ENCODE assay signal across 10 cellular contexts in genomic region chr3:167750273-167750971, GRCh38. TPM values are rescaled to one million over a fixed set of nuclear protein-coding genes. Genes with fewer than 3 reads are reported as not detected.
DNase-seq lines count a peak whose midpoint lies in the region; ATAC-seq, FAIRE-seq and TF ChIP-seq lines count a peak whose summit lies in the region.
"Had no signal": no experiment of that assay in that cellular context is flagged by ENCODE, and none has a peak within 500 bp of the region (broad histone marks: within the 10 kb centered on the region; RNA-seq: fewer than 3 reads in every experiment).

No MANE protein-coding gene starts in this region.

- peak; percentile 92 for FAIRE-seq in GM18507 (lab: Jason Lieb, UNC)
- FAIRE-seq: astrocyte, islet of Langerhans had no signal

- H3K27ac Mint-ChIP-seq in progenitor cell of endocrine pancreas: no peak overlapping the region

- ATAC-seq in GM21515 (IDR thresholded peaks at IDR 0.05; ENCODE audit: unreplicated experiment): peak; percentile 99
- peak; percentile 99 for ATAC-seq in HG03460 (IDR thresholded peaks at IDR 0.05; ENCODE audit: unreplicated experiment)

- peaks cover 20% of the 10 kb centered on the region for H3K4me1 Mint-ChIP-seq in progenitor cell of endocrine pancreas (ENCODE audit: low read depth)

- H3K9me3 Mint-ChIP-seq in progenitor cell of endocrine pancreas (ENCODE audit: low read depth): peaks cover 19% of the 10 kb centered on the region

- no peaks in the 10 kb centered on the region for H3K27me3 Mint-ChIP-seq in progenitor cell of endocrine pancreas

- H3K36me3 Mint-ChIP-seq in progenitor cell of endocrine pancreas (ENCODE audit: insufficient read depth): peaks cover 5% of the 10 kb centered on the region

- no peak for TF ChIP-seq CTCF in progenitor cell of endocrine pancreas (IDR thresholded peaks at IDR 0.05; ENCODE audit: unreplicated experiment)

- DNase-seq in GM18507 (ENCODE audit: extremely low spot score, insufficient read length, low read depth) (no peak), germinal center (ENCODE audit: low spot score) (peak; percentile 10), NCI-H1930 (lab: John Stamatoyannopoulos, UW) (no peak), amygdala (lab: John Stamatoyannopoulos, UW) (no peak), progenitor cell of endocrine pancreas (ENCODE audit: low spot score, unreplicated experiment) (no peak), GM19238 (ENCODE audit: insufficient read length, low spot score) (no peak)

- H3K4me3 Mint-ChIP-seq in progenitor cell of endocrine pancreas (ENCODE audit: low read depth): no peak overlapping the region

RNA-seq across cellular contexts. Expression of gene SERPINI1, which starts 14.9 kb away (rescaled TPM):
- 10.7 and 11.7 TPM in 2 replicates for total RNA-seq in progenitor cell of endocrine pancreas

RNA-seq across cellular contexts. Expression of gene PDCD10, which starts 15.7 kb away (rescaled TPM):
- 45.7 and 48.6 TPM in 2 replicates for total RNA-seq in progenitor cell of endocrine pancreas
